ENCODE assay signal across 8 cellular contexts in the genomic region with DNA sequence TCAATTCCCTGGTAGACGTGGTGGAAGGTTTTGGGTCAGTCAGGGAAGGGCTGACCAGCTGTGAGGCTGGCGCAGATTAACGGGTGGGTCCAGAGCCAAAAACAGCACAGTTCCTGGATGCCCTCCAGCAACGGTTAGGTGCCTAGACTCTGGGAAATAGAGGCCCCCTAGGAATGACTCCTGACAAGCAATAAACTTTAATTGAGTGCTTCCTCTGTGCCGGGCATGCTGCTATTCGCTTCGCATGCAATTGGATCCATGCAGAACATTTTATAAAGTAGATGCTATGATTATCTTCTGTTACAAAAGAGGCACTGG. TPM values are rescaled to one million over a fixed set of nuclear protein-coding genes. Genes with fewer than 3 reads are reported as not detected.
DNase-seq lines count a peak whose midpoint lies in the region; ATAC-seq lines count a peak whose summit lies in the region.

No MANE protein-coding gene starts in this region.

- peak overlapping the region; percentile 57 for H3K27ac Mint-ChIP-seq in activated CD8-positive, alpha-beta T cell treated with anti-CD3 and anti-CD28 coated beads, Interleukin-2, amount 10 ng/mL, durations not matched to agents 7 days and 5 days

- POLR2A ChIA-PET in activated CD8-positive, alpha-beta T cell treated with anti-CD3 and anti-CD28 coated beads, Interleukin-2, amount 10 ng/mL, durations not matched to agents 7 days and 5 days (lab: Charles Lee), result no interaction called here

- peaks cover 47% of the 10 kb centered on the region for H3K36me3 Mint-ChIP-seq in activated CD8-positive, alpha-beta T cell treated with anti-CD3 and anti-CD28 coated beads, Interleukin-2, amount 10 ng/mL, durations not matched to agents 7 days and 5 days (ENCODE audit: low read depth)

- DNase-seq in Ammon's horn (ENCODE audit: low spot score) (peak; percentile 15), HT-29 (ENCODE audit: low spot score) (peak; percentile 3), left cardiac atrium (peak; percentile 55), sciatic nerve (ENCODE audit: low spot score) (peak; percentile 65), NCI-H2029 treated with DMSO at 0.1 percent for 48 hours (lab: John Stamatoyannopoulos, UW) (no peak)
- no peak for DNase-seq in activated CD8-positive, alpha-beta T cell treated with anti-CD3 and anti-CD28 coated beads, Interleukin-2, amount 10 ng/mL, durations not matched to agents 7 days and 5 days

- peak overlapping the region; percentile 84 for H3K4me3 Mint-ChIP-seq in activated CD8-positive, alpha-beta T cell treated with anti-CD3 and anti-CD28 coated beads, Interleukin-2, amount 10 ng/mL, durations not matched to agents 7 days and 5 days

- intact Hi-C loops in left cardiac atrium (cut with DNase I), result no loop called here
- intact Hi-C loops in sciatic nerve (cut with DNase I), result no loop called here

- CTCF ChIA-PET in activated CD8-positive, alpha-beta T cell treated with anti-CD3 and anti-CD28 coated beads, Interleukin-2, amount 10 ng/mL, durations not matched to agents 7 days and 5 days (lab: Charles Lee), result no interaction called here

- no peak for ATAC-seq in activated CD8-positive, alpha-beta T cell treated with anti-CD3 and anti-CD28 coated beads, Interleukin-2, amount 10 ng/mL, durations not matched to agents 7 days and 5 days
- ATAC-seq in left cardiac atrium, result peak; percentile 25 to 58
- ATAC-seq in sciatic nerve, result peak; percentile 37
- no peak for ATAC-seq in HG03108 (IDR thresholded peaks at IDR 0.05; ENCODE audit: unreplicated experiment)
- no peak for ATAC-seq in HG02642 (IDR thresholded peaks at IDR 0.05; ENCODE audit: poor library complexity, unreplicated experiment)

- peaks cover 42% of the 10 kb centered on the region for H3K4me1 Mint-ChIP-seq in activated CD8-positive, alpha-beta T cell treated with anti-CD3 and anti-CD28 coated beads, Interleukin-2, amount 10 ng/mL, durations not matched to agents 7 days and 5 days (ENCODE audit: low read depth)

- no peaks in the 10 kb centered on the region for H3K27me3 Mint-ChIP-seq in activated CD8-positive, alpha-beta T cell treated with anti-CD3 and anti-CD28 coated beads, Interleukin-2, amount 10 ng/mL, durations not matched to agents 7 days and 5 days (ENCODE audit: low read depth)

- H3K9me3 Mint-ChIP-seq in activated CD8-positive, alpha-beta T cell treated with anti-CD3 and anti-CD28 coated beads, Interleukin-2, amount 10 ng/mL, durations not matched to agents 7 days and 5 days (ENCODE audit: insufficient read depth), result no peaks in the 10 kb centered on the region

RNA-seq across cellular contexts. Expression of a gene that starts 0.7 kb away (rescaled TPM):
- total RNA-seq in HT-29 (2014; rRNA removed; shearing (Covaris generic)), result 0.71 and 1.0 TPM in 2 replicates
- total RNA-seq in activated CD8-positive, alpha-beta T cell treated with anti-CD3 and anti-CD28 coated beads, Interleukin-2, amount 10 ng/mL, durations not matched to agents 7 days and 5 days, result 1 to 10 TPM; 4.3 to 4.4 TPM
- total RNA-seq in left cardiac atrium (1 to 10 TPM; 6.0 to 7.0 TPM), sciatic nerve (13.1 TPM)

RNA-seq across cellular contexts. Expression of a gene that starts 1.4 kb away (rescaled TPM):
- total RNA-seq in HT-29 (2014; rRNA removed; shearing (Covaris generic)), result 6.8 and 9.2 TPM in 2 replicates
- total RNA-seq in activated CD8-positive, alpha-beta T cell treated with anti-CD3 and anti-CD28 coated beads, Interleukin-2, amount 10 ng/mL, durations not matched to agents 7 days and 5 days, result 10 to 100 TPM; 12.1 to 13.8 TPM
- 1 to 10 TPM; 4.5 to 6.8 TPM for total RNA-seq in left cardiac atrium
- 10.3 TPM for total RNA-seq in sciatic nerve

RNA-seq across cellular contexts. Expression of a gene that starts 36.0 kb away (rescaled TPM):
- not detected in 2 replicates for total RNA-seq in HT-29 (2014; rRNA removed; shearing (Covaris generic))
- not detected for total RNA-seq in activated CD8-positive, alpha-beta T cell treated with anti-CD3 and anti-CD28 coated beads, Interleukin-2, amount 10 ng/mL, durations not matched to agents 7 days and 5 days
- total RNA-seq in left cardiac atrium (not detected), sciatic nerve (not detected)

Comparison
In these comparisons a context has a peak if more than half of its experiments do, and no peak if none do; other contexts are left out.
1. DNase-seq: peak in Ammon's horn (single experiment), HT-29 (single experiment), left cardiac atrium (single experiment) and sciatic nerve (single experiment); none in activated CD8-positive, alpha-beta T cell treated with anti-CD3 and anti-CD28 coated beads, Interleukin-2, amount 10 ng/mL, durations not matched to agents 7 days and 5 days (single experiment) and NCI-H2029 treated with DMSO at 0.1 percent for 48 hours (single experiment).
2. ATAC-seq: peak in left cardiac atrium (2 of 2) and sciatic nerve (single experiment); none in activated CD8-positive, alpha-beta T cell treated with anti-CD3 and anti-CD28 coated beads, Interleukin-2, amount 10 ng/mL, durations not matched to agents 7 days and 5 days (single experiment), HG03108 (single experiment) and HG02642 (single experiment).